ENCODE assay signal across 21 cellular contexts in genomic region chr11:15971215-15971546, GRCh38.
"Had no signal": no experiment of that assay in that cellular context is flagged by ENCODE, and none has a peak within 500 bp of the region (broad histone marks: within the 10 kb centered on the region; RNA-seq: fewer than 3 reads in every experiment).

No MANE protein-coding gene starts in this region.

- ATAC-seq: activated T-cell treated with anti-CD3 and anti-CD28 coated beads, Interleukin-2, amount 50 U/mL, for 4 hours; heart left ventricle; left colon; mucosa of descending colon; naive thymus-derived CD4-positive, alpha-beta T cell; SK-N-SH treated with all-trans-retinoic acid at 6 μM for 48 hours had no signal

- H3K4me1 Mint-ChIP-seq: central memory CD8-positive, alpha-beta T cell had no signal

- H3K4me3 Mint-ChIP-seq: activated CD4-positive, alpha-beta memory T cell treated with anti-CD3 and anti-CD28 coated beads, Interleukin-2, amount 10 ng/mL, durations not matched to agents 7 days and 5 days; activated T-cell treated with anti-CD3 and anti-CD28 coated beads, Interleukin-2, amount 50 U/mL, for 4 hours; central memory CD8-positive, alpha-beta T cell; naive thymus-derived CD4-positive, alpha-beta T cell; type B pancreatic cell had no signal

- H3K36me3 Mint-ChIP-seq: naive thymus-derived CD4-positive, alpha-beta T cell; type B pancreatic cell had no signal

- H3K9me3 ChIP-seq: adrenal gland, heart left ventricle, mucosa of descending colon had no signal

- H3K27ac Mint-ChIP-seq: activated CD4-positive, alpha-beta memory T cell treated with anti-CD3 and anti-CD28 coated beads, Interleukin-2, amount 10 ng/mL, durations not matched to agents 7 days and 5 days; naive thymus-derived CD4-positive, alpha-beta T cell; type B pancreatic cell had no signal

- H3K36me3 ChIP-seq: adrenal gland, heart left ventricle, WERI-Rb-1 had no signal

- H3K4me1 ChIP-seq: parathyroid adenoma had no signal

- H3K4me3 ChIP-seq: adrenal gland, coronary artery, heart left ventricle, mucosa of descending colon had no signal

- H3K27ac ChIP-seq: adrenal gland, parathyroid adenoma, WERI-Rb-1 had no signal

- H3K27me3 Mint-ChIP-seq: activated CD4-positive, alpha-beta memory T cell treated with anti-CD3 and anti-CD28 coated beads, Interleukin-2, amount 10 ng/mL, durations not matched to agents 7 days and 5 days; central memory CD8-positive, alpha-beta T cell; naive thymus-derived CD4-positive, alpha-beta T cell; type B pancreatic cell had no signal

- DNase-seq: activated CD4-positive, alpha-beta memory T cell treated with anti-CD3 and anti-CD28 coated beads, Interleukin-2, amount 10 ng/mL, durations not matched to agents 7 days and 5 days; activated effector memory CD4-positive, alpha-beta T cell treated with Interleukin-2 at 50 U/mL for 16 hours; activated naive CD4-positive, alpha-beta T cell treated with anti-CD3 and anti-CD28 coated beads, Interleukin-2, amount 50 U/mL, for 16 hours; activated T-cell treated with anti-CD3 and anti-CD28 coated beads, Interleukin-2, amount 50 U/mL, for 4 hours; adrenal gland; effector CD4-positive, alpha-beta T cell; foreskin melanocyte; heart left ventricle; left colon; mucosa of descending colon; naive thymus-derived CD4-positive, alpha-beta T cell; retina; stimulated activated CD4-positive, alpha-beta T cell treated with anti-CD3 and anti-CD28 coated beads, Interleukin-15, amount 100 ng/mL, for 24 hours; stimulated activated CD4-positive, alpha-beta T cell treated with anti-CD3 and anti-CD28 coated beads, Interleukin-4, amount 100 ng/mL, for 24 hours; stimulated activated naive CD4-positive, alpha-beta T cell treated with Interleukin-2 at 50 U/mL for 16 hours; WERI-Rb-1 had no signal

- H3K27me3 ChIP-seq: adrenal gland, heart left ventricle had no signal

- H3K9me3 Mint-ChIP-seq: activated CD4-positive, alpha-beta memory T cell treated with anti-CD3 and anti-CD28 coated beads, Interleukin-2, amount 10 ng/mL, durations not matched to agents 7 days and 5 days; activated T-cell treated with anti-CD3 and anti-CD28 coated beads, Interleukin-2, amount 50 U/mL, for 4 hours; central memory CD8-positive, alpha-beta T cell; type B pancreatic cell had no signal
